Comparison of ENCODE assay signal across 35 cellular contexts in the genomic region with DNA sequence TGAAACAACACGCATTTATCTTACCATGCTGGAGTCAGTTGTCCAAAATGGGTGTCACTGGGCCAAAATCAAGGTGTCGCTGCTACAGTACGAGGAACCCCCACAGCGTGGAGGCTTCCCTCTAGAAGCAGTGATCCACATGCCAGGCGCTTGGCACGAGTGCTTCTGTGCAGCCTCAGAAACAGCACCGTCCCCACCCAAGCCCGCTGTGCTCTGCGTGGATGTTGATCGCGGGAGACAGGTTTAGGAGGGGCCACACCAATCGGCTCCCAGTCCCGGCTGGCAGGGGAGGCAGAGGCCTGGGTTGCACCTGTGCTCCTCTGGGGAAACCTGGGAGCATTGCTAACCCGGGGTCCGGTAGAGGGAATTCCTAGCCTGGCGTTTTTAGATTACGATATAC.
DNase-seq lines count a peak whose midpoint lies in the region; ATAC-seq and TF ChIP-seq lines count a peak whose summit lies in the region.
"Had no signal": no experiment of that assay in that cellular context is flagged by ENCODE, and none has a peak within 500 bp of the region (broad histone marks: within the 10 kb centered on the region; RNA-seq: fewer than 3 reads in every experiment).

No MANE protein-coding gene starts in this region.

- in situ Hi-C loops in GM13977 (cut with MboI; ENCODE audit: low pct_unique_long_range_greater_than_20kb, low sequenced_read_pairs, unreplicated experiment) = no loop called here

- H3K9me3 ChIP-seq in neuronal stem cell (replicated peaks in 1 of 2; ENCODE audit: control insufficient read depth in 2 of 2, insufficient read depth in 1 of 2, low read depth in 1 of 2, low read length in 2 of 2) (peaks cover 0 to 3% of the 10 kb centered on the region in 2 donors), osteoblast (ENCODE audit: low read depth, low read length) (no peaks in the 10 kb centered on the region), SJCRH30 (replicated peaks) (0 out of 2 replicates have a peak, but pooled peaks cover 3% of the 10 kb centered on the region)
- H3K9me3 ChIP-seq: A549, BE2C, Caco-2 had no signal

- TF ChIP-seq CTCF in RWPE1 (conservative IDR thresholded peaks at IDR 0.05; ENCODE audit: low read depth) (no peak), osteoblast (IDR thresholded peaks at IDR 0.05; ENCODE audit: extremely low read depth, low read depth, low read length) (no peak), GM13977 (IDR thresholded peaks at IDR 0.05; ENCODE audit: extremely low read depth, insufficient read depth, missing control alignments) (no peak)

- no peak overlapping the region for H2AFZ ChIP-seq in neuronal stem cell (ENCODE audit: low read length)
- H2AFZ ChIP-seq in osteoblast (ENCODE audit: low read length) = no peak overlapping the region

- no peaks in the 10 kb centered on the region for H3K79me1 ChIP-seq in neuronal stem cell (ENCODE audit: low read depth, low read length)

- H3K27me3 ChIP-seq in neuronal stem cell (ENCODE audit: control insufficient read depth in 3 of 3, insufficient read depth in 3 of 3, low read depth in 1 of 3, low read length in 3 of 3) (peaks cover 0 to 6% (median 0%) of the 10 kb centered on the region in 3 experiments), osteoblast (ENCODE audit: insufficient read depth, low read length) (peaks cover 15% of the 10 kb centered on the region), SJCRH30 (no peaks in the 10 kb centered on the region)
- H3K27me3 ChIP-seq: BE2C; BLaER1; BLaER1 treated with 17β-estradiol and CSF1 and Interleukin-3, amounts not matched to agents 10 nM and 100 nM had no signal

- peak overlapping the region; percentile 14 for H2BK12ac ChIP-seq in neuronal stem cell (ENCODE audit: low read length)

- no peak overlapping the region for H3K27ac Mint-ChIP-seq in stimulated activated memory B cell treated with anti-CD40 and anti-IgM and Interleukin-4, amounts not matched to agents 10 μg/mL and 1 μg/mL and 100 μg/mL, for 72 hours
- H3K27ac Mint-ChIP-seq: B cell; CD4-positive, alpha-beta memory T cell; CD4-positive, alpha-beta T cell; CD4-positive, CD25-positive, alpha-beta regulatory T cell; CD8-positive, alpha-beta memory T cell; CD8-positive, alpha-beta T cell had no signal

- no peak overlapping the region for H4K91ac ChIP-seq in neuronal stem cell (ENCODE audit: low read depth, low read length, poor library complexity)

- H2BK120ac ChIP-seq in neuronal stem cell (ENCODE audit: low read depth, low read length) = no peak overlapping the region

- H3K4me3 Mint-ChIP-seq in stimulated activated memory B cell treated with anti-CD40 and anti-IgM and Interleukin-4, amounts not matched to agents 10 μg/mL and 1 μg/mL and 100 μg/mL, for 72 hours = no peak overlapping the region
- H3K4me3 Mint-ChIP-seq: B cell; CD14-positive monocyte; CD4-positive, alpha-beta memory T cell; CD4-positive, alpha-beta T cell; CD4-positive, CD25-positive, alpha-beta regulatory T cell; CD8-positive, alpha-beta memory T cell; CD8-positive, alpha-beta T cell had no signal

- H4K20me1 ChIP-seq in osteoblast (ENCODE audit: insufficient read depth, low read length) = no peaks in the 10 kb centered on the region
- H4K20me1 ChIP-seq: BLaER1 treated with 17β-estradiol and CSF1 and Interleukin-3, amounts not matched to agents 10 nM and 100 nM had no signal

- H3K4ac ChIP-seq in neuronal stem cell (ENCODE audit: low read length) = no peak overlapping the region

- no peak overlapping the region for H2AK5ac ChIP-seq in neuronal stem cell (ENCODE audit: low read depth, low read length)

- H3K36me3 ChIP-seq in neuronal stem cell (replicated peaks in 1 of 2; ENCODE audit: control insufficient read depth in 2 of 2, insufficient read depth in 2 of 2, low read length in 2 of 2) (no peaks in the 10 kb centered on the region), osteoblast (ENCODE audit: insufficient read depth, low read length) (no peaks in the 10 kb centered on the region), SJCRH30 (no peaks in the 10 kb centered on the region)
- H3K36me3 ChIP-seq: BE2C had no signal

- H3K4me3 ChIP-seq in neuronal stem cell (ENCODE audit: low read length in 2 of 2) (no peak overlapping the region), osteoblast (ENCODE audit: insufficient read depth, low read length) (no peak overlapping the region), SJCRH30 (no peak overlapping the region)
- H3K4me3 ChIP-seq: A549; BLaER1; BLaER1 treated with 17β-estradiol and CSF1 and Interleukin-3, amounts not matched to agents 10 nM and 100 nM had no signal

- peak overlapping the region; percentile 28; the same call in 1 of the 2 replicates for H3K27ac ChIP-seq in RWPE1
- no peak overlapping the region for H3K27ac ChIP-seq in neuronal stem cell (replicated peaks; ENCODE audit: low read length)
- no peak overlapping the region for H3K27ac ChIP-seq in osteoblast (ENCODE audit: low read depth, low read length)
- no peak overlapping the region for H3K27ac ChIP-seq in SJCRH30
- H3K27ac ChIP-seq: 22Rv1; A549; BLaER1; BLaER1 treated with 17β-estradiol and CSF1 and Interleukin-3, amounts not matched to agents 10 nM and 100 nM; C4-2B had no signal

- peak overlapping the region; percentile 74 for H3K18ac ChIP-seq in neuronal stem cell (ENCODE audit: low read length)

- H2BK15ac ChIP-seq in neuronal stem cell (ENCODE audit: low read length) = peak overlapping the region; percentile 62

- H3K4me1 ChIP-seq in neuronal stem cell (ENCODE audit: control insufficient read depth in 2 of 2, insufficient read depth in 1 of 2, low read depth in 1 of 2, low read length in 2 of 2) (peaks cover 0 to 22% of the 10 kb centered on the region in 2 donors), osteoblast (ENCODE audit: insufficient read depth, low read length) (no peaks in the 10 kb centered on the region), SJCRH30 (peaks cover 9% of the 10 kb centered on the region)
- H3K4me1 ChIP-seq: A549, BE2C, BLaER1, Caco-2 had no signal

- peaks cover 17% of the 10 kb centered on the region for H3K9me3 Mint-ChIP-seq in stimulated activated memory B cell treated with anti-CD40 and anti-IgM and Interleukin-4, amounts not matched to agents 10 μg/mL and 1 μg/mL and 100 μg/mL, for 72 hours
- H3K9me3 Mint-ChIP-seq: CD4-positive, alpha-beta T cell; CD8-positive, alpha-beta T cell had no signal

- POLR2A ChIA-PET in RWPE1 (lab: Yijun Ruan, JAX; ENCODE audit: low non-redundant PET) = no interaction called here

- H3K14ac ChIP-seq in neuronal stem cell (ENCODE audit: low read length) = no peak overlapping the region

- no peak for ATAC-seq in stimulated activated memory B cell treated with anti-CD40 and anti-IgM and Interleukin-4, amounts not matched to agents 10 μg/mL and 1 μg/mL and 100 μg/mL, for 72 hours
- ATAC-seq: A549; CD8-positive, alpha-beta T cell had no signal

- WGBS in neuronal stem cell (ENCODE audit: extremely low coverage in 2 of 2, insufficient read length in 2 of 2, insufficient replicate concordance in 1 of 2), 2 donors = no CpG with 5 or more reads among the region's 17 CpGs

- H3K36me3 Mint-ChIP-seq in stimulated activated memory B cell treated with anti-CD40 and anti-IgM and Interleukin-4, amounts not matched to agents 10 μg/mL and 1 μg/mL and 100 μg/mL, for 72 hours = no peaks in the 10 kb centered on the region
- H3K36me3 Mint-ChIP-seq: CD14-positive monocyte; CD4-positive, alpha-beta memory T cell; CD4-positive, CD25-positive, alpha-beta regulatory T cell; CD8-positive, alpha-beta memory T cell; CD8-positive, alpha-beta T cell had no signal

- H4K8ac ChIP-seq in neuronal stem cell (ENCODE audit: low read depth, low read length) = no peak overlapping the region

- no peak overlapping the region for H3K9ac ChIP-seq in neuronal stem cell (ENCODE audit: low read depth, low read length, poor library complexity)
- H3K9ac ChIP-seq: BLaER1; BLaER1 treated with 17β-estradiol and CSF1 and Interleukin-3, amounts not matched to agents 10 nM and 100 nM had no signal

- H3K4me2 ChIP-seq in neuronal stem cell (ENCODE audit: insufficient read depth, low read length, poor library complexity, severe bottlenecking) = no peak overlapping the region
- no peak overlapping the region for H3K4me2 ChIP-seq in osteoblast (ENCODE audit: insufficient read depth, low read length)
- H3K4me2 ChIP-seq: A549; BLaER1; BLaER1 treated with 17β-estradiol and CSF1 and Interleukin-3, amounts not matched to agents 10 nM and 100 nM had no signal

- H3K27me3 Mint-ChIP-seq in stimulated activated memory B cell treated with anti-CD40 and anti-IgM and Interleukin-4, amounts not matched to agents 10 μg/mL and 1 μg/mL and 100 μg/mL, for 72 hours = peaks cover 7% of the 10 kb centered on the region
- H3K27me3 Mint-ChIP-seq: B cell; CD4-positive, CD25-positive, alpha-beta regulatory T cell had no signal

- no peaks in the 10 kb centered on the region for H3K79me2 ChIP-seq in osteoblast (ENCODE audit: insufficient read depth, low read length)

- H2BK5ac ChIP-seq in neuronal stem cell (ENCODE audit: low read length) = no peak overlapping the region

- H3K4me1 Mint-ChIP-seq in stimulated activated memory B cell treated with anti-CD40 and anti-IgM and Interleukin-4, amounts not matched to agents 10 μg/mL and 1 μg/mL and 100 μg/mL, for 72 hours = no peaks in the 10 kb centered on the region
- H3K4me1 Mint-ChIP-seq: B cell; CD4-positive, alpha-beta memory T cell; CD4-positive, CD25-positive, alpha-beta regulatory T cell; CD8-positive, alpha-beta memory T cell had no signal

- DNase-seq in NCI-H82 (lab: John Stamatoyannopoulos, UW) (peak; percentile 58), NCI-H82 treated with DMSO at 0.1 percent for 48 hours (lab: John Stamatoyannopoulos, UW; ENCODE audit: unreplicated experiment) (no peak), RWPE1 (ENCODE audit: low spot score) (no peak), neuronal stem cell (ENCODE audit: low spot score) (no peak), osteoblast (ENCODE audit: insufficient read length, low spot score, missing footprints) (peak; percentile 25), GM13977 (ENCODE audit: low spot score) (no peak), SJCRH30 (no peak)
- DNase-seq: 8988T; ACHN; AML-193; BE2C; C1 segment of cervical spinal cord; Caco-2; Calu3; CD4-positive, alpha-beta memory T cell; CD4-positive, alpha-beta T cell; CD4-positive, CD25-positive, alpha-beta regulatory T cell; CD8-positive, alpha-beta memory T cell; CD8-positive, alpha-beta T cell; COR-L47; DMS 273 treated with DMSO at 0.1 percent for 48 hours; DMS153; DMS53; DMS79; DMS79 treated with DMSO at 0.1 percent for 48 hours; DND-41; EL had no signal

- peak overlapping the region; percentile 52 for H3K23ac ChIP-seq in neuronal stem cell (ENCODE audit: low read depth, low read length, poor library complexity)

- CTCF ChIA-PET in RWPE1 (lab: Yijun Ruan, JAX) = no interaction called here

Comparison
In these comparisons a context has a peak if more than half of its experiments do, and no peak if none do; other contexts are left out.
1. DNase-seq: peak in NCI-H82 (single experiment) and osteoblast (single experiment); none in NCI-H82 treated with DMSO at 0.1 percent for 48 hours (single experiment), RWPE1 (single experiment), neuronal stem cell (single experiment), GM13977 (single experiment) and SJCRH30 (0 of 2).